Comparison of ENCODE assay signal across 25 cellular contexts in genomic region chr2:179594268-179595112, GRCh38.
"Had no signal": no experiment of that assay in that cellular context is flagged by ENCODE, and none has a peak within 500 bp of the region (broad histone marks: within the 10 kb centered on the region; RNA-seq: fewer than 3 reads in every experiment).

No MANE protein-coding gene starts in this region.

- H3K4me1 Mint-ChIP-seq: central memory CD8-positive, alpha-beta T cell; natural killer cell; stimulated activated naive B cell treated with anti-CD40 and anti-IgM and Interleukin-4, amounts not matched to agents 10 μg/mL and 1 μg/mL and 100 μg/mL, for 72 hours had no signal

- H3K27me3 ChIP-seq: colonic mucosa, foreskin keratinocyte, ovary, spleen, suprapubic skin, transverse colon, upper lobe of right lung, uterus had no signal

- H3K4me1 ChIP-seq: colonic mucosa, foreskin keratinocyte, spleen, suprapubic skin, upper lobe of right lung, uterus had no signal

- H3K27me3 Mint-ChIP-seq: central memory CD8-positive, alpha-beta T cell; dendritic cell treated with granulocyte-macrophage colony-stimulating factor and Interleukin-4, amounts not matched to agents 40 ng/mL and 50 ng/mL, for 4 days; stimulated activated naive B cell treated with anti-CD40 and anti-IgM and Interleukin-4, amounts not matched to agents 10 μg/mL and 1 μg/mL and 100 μg/mL, for 72 hours; stimulated activated naive CD8-positive, alpha-beta T cell treated with anti-CD3 and anti-CD28 coated beads, Interleukin-15, Interleukin-2, amounts not matched to agents 100 ng/mL and 50 ng/mL, for 24 hours had no signal

- H3K36me3 ChIP-seq: colonic mucosa, ovary, spleen, suprapubic skin, transverse colon, upper lobe of right lung, uterus had no signal

- H3K4me3 ChIP-seq: colonic mucosa, ovary, skin epidermis, spleen, suprapubic skin, transverse colon, upper lobe of right lung, uterus had no signal

- H3K36me3 Mint-ChIP-seq: natural killer cell; stimulated activated naive B cell treated with anti-CD40 and anti-IgM and Interleukin-4, amounts not matched to agents 10 μg/mL and 1 μg/mL and 100 μg/mL, for 72 hours had no signal

- DNase-seq: colonic mucosa; effector CD8-positive, alpha-beta T cell; glutamatergic neuron; midbrain; natural killer cell; occipital lobe; ovary; posterior cingulate gyrus; retina; spleen; stimulated activated CD4-positive, alpha-beta T cell treated with anti-CD3 and anti-CD28 coated beads, Interleukin-2, amount 100 ng/mL, for 48 hours; stimulated activated naive B cell treated with anti-CD40 and anti-IgM and Interleukin-4, amounts not matched to agents 10 μg/mL and 1 μg/mL and 100 μg/mL, for 72 hours; transverse colon; upper lobe of right lung; uterus had no signal

- H3K27ac ChIP-seq: colonic mucosa, epithelial cell of prostate, foreskin keratinocyte, ovary, skin epidermis, spleen, suprapubic skin, transverse colon, upper lobe of right lung, uterus had no signal

- ATAC-seq: esophagus mucosa; natural killer cell; sciatic nerve; stimulated activated naive B cell treated with anti-CD40 and anti-IgM and Interleukin-4, amounts not matched to agents 10 μg/mL and 1 μg/mL and 100 μg/mL, for 72 hours; upper lobe of right lung had no signal

- H3K27ac Mint-ChIP-seq: dendritic cell treated with granulocyte-macrophage colony-stimulating factor and Interleukin-4, amounts not matched to agents 40 ng/mL and 50 ng/mL, for 4 days; endodermal cell; natural killer cell; stimulated activated naive B cell treated with anti-CD40 and anti-IgM and Interleukin-4, amounts not matched to agents 10 μg/mL and 1 μg/mL and 100 μg/mL, for 72 hours; stimulated activated naive CD8-positive, alpha-beta T cell treated with anti-CD3 and anti-CD28 coated beads, Interleukin-15, Interleukin-2, amounts not matched to agents 100 ng/mL and 50 ng/mL, for 24 hours had no signal

- H3K9me3 Mint-ChIP-seq: dendritic cell treated with granulocyte-macrophage colony-stimulating factor and Interleukin-4, amounts not matched to agents 40 ng/mL and 50 ng/mL, for 4 days; endodermal cell; stimulated activated naive CD8-positive, alpha-beta T cell treated with anti-CD3 and anti-CD28 coated beads, Interleukin-15, Interleukin-2, amounts not matched to agents 100 ng/mL and 50 ng/mL, for 24 hours had no signal

- H3K9me3 ChIP-seq: colonic mucosa, ovary, spleen, suprapubic skin, transverse colon, upper lobe of right lung, uterus had no signal

- H3K4me3 Mint-ChIP-seq: central memory CD8-positive, alpha-beta T cell; dendritic cell treated with granulocyte-macrophage colony-stimulating factor and Interleukin-4, amounts not matched to agents 40 ng/mL and 50 ng/mL, for 4 days; endodermal cell; natural killer cell; stimulated activated naive B cell treated with anti-CD40 and anti-IgM and Interleukin-4, amounts not matched to agents 10 μg/mL and 1 μg/mL and 100 μg/mL, for 72 hours; stimulated activated naive CD8-positive, alpha-beta T cell treated with anti-CD3 and anti-CD28 coated beads, Interleukin-15, Interleukin-2, amounts not matched to agents 100 ng/mL and 50 ng/mL, for 24 hours had no signal
